In genomic region chr5:162456096-162456495, GRCh38 we compare ENCODE assay signal across 32 cellular contexts.
"Had no signal": no experiment of that assay in that cellular context is flagged by ENCODE, and none has a peak within 500 bp of the region (broad histone marks: within the 10 kb centered on the region; RNA-seq: fewer than 3 reads in every experiment).

No MANE protein-coding gene starts in this region.

- H3K27me3 Mint-ChIP-seq: activated CD8-positive, alpha-beta T cell treated with anti-CD3 and anti-CD28 coated beads for 36 hours; activated naive CD8-positive, alpha-beta T cell treated with anti-CD3 and anti-CD28 coated beads for 36 hours; activated T-helper 17 cell treated with anti-CD3 and anti-CD28 coated beads, Interleukin-2, amount 50 U/mL, for 72 hours; central memory CD8-positive, alpha-beta T cell; T-cell; T-helper 17 cell had no signal

- H3K36me3 ChIP-seq: brain microvascular endothelial cell, cardiac muscle cell, MG63, SJSA1, WERI-Rb-1 had no signal

- DNase-seq: activated CD4-positive, alpha-beta T cell treated with anti-CD3 and anti-CD28 coated beads for 1 hour; activated CD4-positive, alpha-beta T cell treated with anti-CD3 and anti-CD28 coated beads for 48 hours; activated CD4-positive, CD25-positive, alpha-beta regulatory T cell; activated CD8-positive, alpha-beta T cell treated with anti-CD3 and anti-CD28 coated beads for 36 hours; activated effector memory CD4-positive, alpha-beta T cell treated with anti-CD3 and anti-CD28 coated beads, Interleukin-2, amount 50 U/mL, for 16 hours; activated naive CD4-positive, alpha-beta T cell; activated naive CD4-positive, alpha-beta T cell treated with anti-CD3 and anti-CD28 coated beads, Interleukin-2, amount 50 U/mL, for 16 hours; activated naive CD8-positive, alpha-beta T cell treated with anti-CD3 and anti-CD28 coated beads for 36 hours; activated T-cell treated with anti-CD3 and anti-CD28 coated beads, Interleukin-2, amount 50 U/mL, for 1 hour; activated T-cell treated with anti-CD3 and anti-CD28 coated beads, Interleukin-2, amount 50 U/mL, for 72 hours; amniotic stem cell; aorta; brain microvascular endothelial cell; Kasumi-1; KG1; MG63; NCI-H1048; NCI-H1105 treated with DMSO at 0.1 percent for 48 hours; NCI-H1436 treated with DMSO at 0.1 percent for 48 hours; NCI-H1694 treated with DMSO at 0.1 percent for 48 hours; NCI-H2029; NCI-H345; NCI-H524 treated with DMSO at 0.1 percent for 48 hours; SHP77 treated with DMSO at 0.1 percent for 48 hours; SK-N-SH; T-cell; T-helper 17 cell; WERI-Rb-1 had no signal

- H3K4me3 ChIP-seq: cardiac muscle cell, MG63, SJSA1 had no signal

- H3K4me1 ChIP-seq: SJSA1 had no signal

- H3K27me3 ChIP-seq: brain microvascular endothelial cell, cardiac muscle cell, MG63, SJSA1 had no signal

- H3K27ac ChIP-seq: brain microvascular endothelial cell, cardiac muscle cell, SJSA1, WERI-Rb-1 had no signal

- H3K27ac Mint-ChIP-seq: activated CD8-positive, alpha-beta T cell treated with anti-CD3 and anti-CD28 coated beads for 36 hours; activated naive CD8-positive, alpha-beta T cell treated with anti-CD3 and anti-CD28 coated beads for 36 hours; activated T-cell treated with anti-CD3 and anti-CD28 coated beads, Interleukin-2, amount 50 U/mL, for 72 hours; activated T-helper 17 cell treated with anti-CD3 and anti-CD28 coated beads, Interleukin-2, amount 50 U/mL, for 72 hours; T-cell; T-helper 17 cell had no signal

- H3K9ac ChIP-seq: SK-N-SH had no signal

- H3K4me2 ChIP-seq: SK-N-SH had no signal

- H3K4me3 Mint-ChIP-seq: activated CD8-positive, alpha-beta T cell treated with anti-CD3 and anti-CD28 coated beads for 36 hours; activated naive CD8-positive, alpha-beta T cell treated with anti-CD3 and anti-CD28 coated beads for 36 hours; activated T-cell treated with anti-CD3 and anti-CD28 coated beads, Interleukin-2, amount 50 U/mL, for 72 hours; activated T-helper 17 cell treated with anti-CD3 and anti-CD28 coated beads, Interleukin-2, amount 50 U/mL, for 72 hours; central memory CD8-positive, alpha-beta T cell; T-cell; T-helper 17 cell had no signal

- H3K36me3 Mint-ChIP-seq: activated naive CD8-positive, alpha-beta T cell treated with anti-CD3 and anti-CD28 coated beads for 36 hours; T-cell had no signal

- H3K4me1 Mint-ChIP-seq: activated naive CD8-positive, alpha-beta T cell treated with anti-CD3 and anti-CD28 coated beads for 36 hours; activated T-helper 17 cell treated with anti-CD3 and anti-CD28 coated beads, Interleukin-2, amount 50 U/mL, for 72 hours; central memory CD8-positive, alpha-beta T cell; T-cell; T-helper 17 cell had no signal
